8 cellular contexts compared by ENCODE assay signal in genomic region chr1:46477153-46477929, GRCh38. TPM values are rescaled to one million over a fixed set of nuclear protein-coding genes. Genes with fewer than 3 reads are reported as not detected.
DNase-seq lines count a peak whose midpoint lies in the region; ATAC-seq and TF ChIP-seq lines count a peak whose summit lies in the region.

No MANE protein-coding gene starts in this region.

- H3K4me3 Mint-ChIP-seq in activated T-helper 17 cell treated with anti-CD3 and anti-CD28 coated beads, Interleukin-2, amount 50 U/mL, for 72 hours = no peak overlapping the region

- H3K36me3 ChIP-seq in osteoblast (ENCODE audit: insufficient read depth, low read length) (no peaks in the 10 kb centered on the region), testis (ENCODE audit: low read depth, missing control alignments) (no peaks in the 10 kb centered on the region)

- peak; percentile 83 for ATAC-seq in activated T-helper 17 cell treated with anti-CD3 and anti-CD28 coated beads, Interleukin-2, amount 50 U/mL, for 72 hours (replicated peaks)

- peak; percentile 94 for TF ChIP-seq CTCF in osteoblast (IDR thresholded peaks at IDR 0.05; ENCODE audit: extremely low read depth, low read depth, low read length)
- TF ChIP-seq CTCF in testis (IDR thresholded peaks at IDR 0.05) = peak; percentile 73 to 85 (median 84)

- 46 to 47% methylated on average over 11 of the region's 11 CpGs for WGBS in testis, 2 donors

- no peak overlapping the region for H3K4me2 ChIP-seq in osteoblast (ENCODE audit: insufficient read depth, low read length)

- H3K27me3 Mint-ChIP-seq in activated T-helper 17 cell treated with anti-CD3 and anti-CD28 coated beads, Interleukin-2, amount 50 U/mL, for 72 hours = peaks cover 18% of the 10 kb centered on the region

- TF ChIP-seq RAD21 in Ishikawa (IDR thresholded peaks at IDR 0.05; ENCODE audit: low read depth) = peak; percentile 98

- peak; percentile 66 for DNase-seq in NCI-H1436 (lab: John Stamatoyannopoulos, UW)
- DNase-seq in NCI-H1436 treated with DMSO at 0.1 percent for 48 hours (lab: John Stamatoyannopoulos, UW) = no peak
- DNase-seq in RKO (ENCODE audit: low spot score) = peak; percentile 64
- peak; percentile 50 for DNase-seq in fibroblast of the conjunctiva (ENCODE audit: low read depth)
- DNase-seq in osteoblast (ENCODE audit: insufficient read length, low spot score, missing footprints) = peak; percentile 99
- DNase-seq in testis = peak; percentile 85

- no peaks in the 10 kb centered on the region for H3K36me3 Mint-ChIP-seq in activated T-helper 17 cell treated with anti-CD3 and anti-CD28 coated beads, Interleukin-2, amount 50 U/mL, for 72 hours (ENCODE audit: low read depth)

- no peaks in the 10 kb centered on the region for H3K79me2 ChIP-seq in osteoblast (ENCODE audit: insufficient read depth, low read length)

- H3K27ac Mint-ChIP-seq in activated T-helper 17 cell treated with anti-CD3 and anti-CD28 coated beads, Interleukin-2, amount 50 U/mL, for 72 hours = no peak overlapping the region

- H3K27me3 ChIP-seq in osteoblast (ENCODE audit: insufficient read depth, low read length) (peaks cover 36% of the 10 kb centered on the region), testis (no peaks in the 10 kb centered on the region)

- no peak overlapping the region for H3K4me3 ChIP-seq in osteoblast (ENCODE audit: insufficient read depth, low read length)
- H3K4me3 ChIP-seq in testis = no peak overlapping the region

- H3K4me1 ChIP-seq in osteoblast (ENCODE audit: insufficient read depth, low read length) (peaks cover 6% of the 10 kb centered on the region), testis (no peaks in the 10 kb centered on the region)

- H3K9me3 ChIP-seq in osteoblast (ENCODE audit: low read depth, low read length) = no peaks in the 10 kb centered on the region
- H3K9me3 ChIP-seq in testis = no peaks in the 10 kb centered on the region

- H3K9me3 Mint-ChIP-seq in activated T-helper 17 cell treated with anti-CD3 and anti-CD28 coated beads, Interleukin-2, amount 50 U/mL, for 72 hours = no peaks in the 10 kb centered on the region

- intact Hi-C loops in testis (cut with DNase I; ENCODE audit: low total_unique reads) = no loop called here

- H4K20me1 ChIP-seq in osteoblast (ENCODE audit: insufficient read depth, low read length) = no peaks in the 10 kb centered on the region

- no peak for TF ChIP-seq EP300 in Ishikawa (IDR thresholded peaks at IDR 0.05; ENCODE audit: borderline replicate concordance)

- no peak for TF ChIP-seq POLR2A in testis (IDR thresholded peaks at IDR 0.05)

- H2AFZ ChIP-seq in osteoblast (ENCODE audit: low read length) = no peak overlapping the region

- H3K4me1 Mint-ChIP-seq in activated T-helper 17 cell treated with anti-CD3 and anti-CD28 coated beads, Interleukin-2, amount 50 U/mL, for 72 hours = no peaks in the 10 kb centered on the region

- H3K27ac ChIP-seq in osteoblast (ENCODE audit: low read depth, low read length) (no peak overlapping the region), testis (no peak overlapping the region)

TF ChIP-seq in Ishikawa, 13 proteins besides CTCF, POLR2A, EP300 and RAD21:
- no peak for TF ChIP-seq NFIC (IDR thresholded peaks at IDR 0.05)
- no peak for TF ChIP-seq USF1 (IDR thresholded peaks at IDR 0.05)
- no peak for TF ChIP-seq MAX (IDR thresholded peaks at IDR 0.05)
- TF ChIP-seq ZBTB7A (IDR thresholded peaks at IDR 0.05; ENCODE audit: low read depth) = peak; percentile 51; the same call in 1 of the 2 replicates

RNA-seq across cellular contexts. Expression of gene DMBX1, which starts 12.3 kb away (rescaled TPM):
- under 1 TPM; 0.43 to 0.58 TPM for total RNA-seq in activated T-helper 17 cell treated with anti-CD3 and anti-CD28 coated beads, Interleukin-2, amount 50 U/mL, for 72 hours
- not detected in 2 replicates for total RNA-seq in osteoblast
- 1 to 10 TPM; 1.7 to 2.0 TPM for total RNA-seq in testis
- 1.1 TPM for polyA plus RNA-seq in testis (ENCODE audit: insufficient read depth, low read depth, low replicate concordance)
